8 cellular contexts compared by ENCODE assay signal in the genomic region with DNA sequence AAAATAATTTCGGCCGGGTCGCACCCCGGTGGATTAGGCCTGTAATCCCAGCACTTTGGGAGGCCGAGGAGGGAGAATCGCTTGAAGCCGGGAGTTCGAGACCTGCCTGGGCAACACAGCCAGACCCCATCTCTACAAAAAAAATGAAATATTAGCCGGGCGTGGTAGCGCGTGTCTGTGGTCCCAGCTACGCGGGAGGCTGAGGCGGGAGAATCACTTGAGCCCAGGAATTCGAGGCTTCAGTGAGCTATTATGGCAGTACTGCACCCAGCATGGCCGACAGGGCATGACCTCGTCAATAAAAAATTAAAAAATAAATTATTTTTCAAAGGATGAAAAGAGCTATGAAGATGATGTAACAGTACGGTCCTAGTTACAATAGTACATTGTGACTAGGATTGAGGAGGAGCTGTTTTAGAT. TPM values are rescaled to one million over a fixed set of nuclear protein-coding genes. Genes with fewer than 3 reads are reported as not detected.
DNase-seq lines count a peak whose midpoint lies in the region; ATAC-seq and TF ChIP-seq lines count a peak whose summit lies in the region.

No MANE protein-coding gene starts in this region.

- peaks cover 21% of the 10 kb centered on the region for H3K4me1 ChIP-seq in CD8-positive, alpha-beta T cell (ENCODE audit: insufficient read depth, low read length)
- H3K4me1 ChIP-seq in MM.1S (ENCODE audit: low read length) = no peaks in the 10 kb centered on the region

- ATAC-seq in CD8-positive, alpha-beta T cell = no peak
- ATAC-seq in HG03175 (IDR thresholded peaks at IDR 0.05; ENCODE audit: unreplicated experiment) = no peak

- H3K4me3 ChIP-seq in CD8-positive, alpha-beta T cell (ENCODE audit: low read depth, low read length) = peak overlapping the region; percentile 77
- peak overlapping the region; percentile 86 for H3K4me3 ChIP-seq in MM.1S (ENCODE audit: low read length)
- peak overlapping the region; percentile 57 to 100 (median 93) for H3K4me3 ChIP-seq in dorsolateral prefrontal cortex

- H3K9me2 ChIP-seq in MM.1S (replicated peaks; ENCODE audit: insufficient read depth, low read length) = no peaks in the 10 kb centered on the region

- no peaks in the 10 kb centered on the region for H4K20me1 ChIP-seq in MM.1S (ENCODE audit: insufficient read depth, low read length)

- H3K27me3 Mint-ChIP-seq in CD8-positive, alpha-beta T cell (ENCODE audit: low read depth) = no peaks in the 10 kb centered on the region
- no peaks in the 10 kb centered on the region for H3K27me3 Mint-ChIP-seq in neural crest cell (ENCODE audit: low read depth)

- POLR2A ChIA-PET in CD8-positive, alpha-beta T cell (lab: Charles Lee) = interaction anchor here (0.6 to 1.2 kb wide), 2 partner anchors 11 to 78 kb away, joined by 3 read pairs; a partner anchor contains a TSS

- H3K36me3 ChIP-seq in CD8-positive, alpha-beta T cell (ENCODE audit: insufficient read depth, low read length) = peaks cover 10% of the 10 kb centered on the region
- no peaks in the 10 kb centered on the region for H3K36me3 ChIP-seq in MM.1S (replicated peaks; ENCODE audit: insufficient read depth, low read length)

- peaks cover 30% of the 10 kb centered on the region for H3K79me2 ChIP-seq in MM.1S (ENCODE audit: low read length)

- H3F3A ChIP-seq in MM.1S (ENCODE audit: insufficient read depth, low read length) = no peaks in the 10 kb centered on the region

- CTCF ChIA-PET in CD8-positive, alpha-beta T cell (lab: Charles Lee) = interaction anchor here (0.7 kb wide), 1 partner anchor 53 kb away, joined by 3 read pairs; no protein-coding TSS in a partner anchor

- peaks cover 42% of the 10 kb centered on the region for H3K4me1 Mint-ChIP-seq in CD8-positive, alpha-beta T cell (ENCODE audit: low read depth)
- H3K4me1 Mint-ChIP-seq in neural crest cell = peaks cover 22% of the 10 kb centered on the region

- no peak for TF ChIP-seq CTCF in CD8-positive, alpha-beta T cell (IDR thresholded peaks at IDR 0.05)
- TF ChIP-seq CTCF in MM.1S (IDR thresholded peaks at IDR 0.05; ENCODE audit: low read length) (no peak), dorsolateral prefrontal cortex (IDR thresholded peaks at IDR 0.05 in 54 of 56, conservative IDR thresholded peaks at IDR 0.05 in 2 of 56; ENCODE audit: low read depth in 1 of 56, partially characterized antibody in 56 of 56) (no peak), neural crest cell (conservative IDR thresholded peaks at IDR 0.05) (no peak)

- peak overlapping the region; percentile 76 for H3K4me2 ChIP-seq in MM.1S (ENCODE audit: low read depth, low read length)

- peaks cover 34% of the 10 kb centered on the region for H3K36me3 Mint-ChIP-seq in CD8-positive, alpha-beta T cell
- peaks cover 3% of the 10 kb centered on the region for H3K36me3 Mint-ChIP-seq in neural crest cell (ENCODE audit: low read depth)

- no peaks in the 10 kb centered on the region for H3K27me3 ChIP-seq in CD8-positive, alpha-beta T cell (ENCODE audit: insufficient read depth, low read length)
- no peaks in the 10 kb centered on the region for H3K27me3 ChIP-seq in MM.1S (replicated peaks; ENCODE audit: insufficient read depth, low read length)
- H3K27me3 ChIP-seq in dorsolateral prefrontal cortex = no peaks in the 10 kb centered on the region

- no peak for DNase-seq in CD8-positive, alpha-beta T cell
- DNase-seq in MM.1S (no peak), dorsolateral prefrontal cortex (no peak), neural crest cell (ENCODE audit: low read depth, low spot score) (no peak), cerebellar cortex (ENCODE audit: low spot score) (no peak), NCI-H1092 (lab: John Stamatoyannopoulos, UW) (no peak), A172 (ENCODE audit: low spot score) (no peak)

- H2AFZ ChIP-seq in MM.1S (ENCODE audit: low read length) = peak overlapping the region; percentile 67; the same call in 1 of the 2 replicates

- H3K9me3 ChIP-seq in CD8-positive, alpha-beta T cell (ENCODE audit: low read length) = no peaks in the 10 kb centered on the region
- no peaks in the 10 kb centered on the region for H3K9me3 ChIP-seq in MM.1S (replicated peaks; ENCODE audit: insufficient read depth, low read length)

- peak overlapping the region; percentile 90 for H3K9ac ChIP-seq in MM.1S (ENCODE audit: low read length)

- H3K27ac Mint-ChIP-seq in CD8-positive, alpha-beta T cell = peak overlapping the region; percentile 98
- peak overlapping the region; percentile 94 for H3K27ac Mint-ChIP-seq in neural crest cell (ENCODE audit: unreplicated experiment)

- peak overlapping the region; percentile 90 for H3K27ac ChIP-seq in CD8-positive, alpha-beta T cell (ENCODE audit: low read depth, low read length)
- H3K27ac ChIP-seq in MM.1S (ENCODE audit: low read length) = peak overlapping the region; percentile 57; the same call in 1 of the 2 replicates
- H3K27ac ChIP-seq in dorsolateral prefrontal cortex = peak overlapping the region in 52 of 59 donors; percentile 4 to 93 (median 78)

- H3K4me3 Mint-ChIP-seq in CD8-positive, alpha-beta T cell = peak overlapping the region; percentile 92
- H3K4me3 Mint-ChIP-seq in neural crest cell = peak overlapping the region; percentile 99

- H3K9me3 Mint-ChIP-seq in CD8-positive, alpha-beta T cell = no peaks in the 10 kb centered on the region
- no peaks in the 10 kb centered on the region for H3K9me3 Mint-ChIP-seq in neural crest cell

- intact Hi-C loops in CD8-positive, alpha-beta T cell (cut with DNase I, micrococcal nuclease) = loop anchor here in 1 of 2 experiments (5.0 kb wide), 1 partner anchor 338 kb away; a partner anchor contains a TSS
- intact Hi-C loops in dorsolateral prefrontal cortex (cut with DNase I) = loop anchor here (1.0 to 10.0 kb wide), 4 partner anchors 50 to 338 kb away; a partner anchor contains a TSS

RNA-seq across cellular contexts. Expression of a gene that starts 0.5 kb away (rescaled TPM):
- total RNA-seq in CD8-positive, alpha-beta T cell = 10 to 100 TPM; 11.8 to 15.2 TPM
- 10 to 100 TPM; 18.5 to 41.9 (median 28.2) TPM for total RNA-seq in dorsolateral prefrontal cortex
- 33.1 and 37.0 TPM in 2 replicates for total RNA-seq in neural crest cell
- 44.0 and 56.3 TPM in 2 replicates for total RNA-seq in A172 (2014; rRNA removed; shearing (Covaris generic))

RNA-seq across cellular contexts. Expression of a gene that starts 0.7 kb away (rescaled TPM):
- 10 to 100 TPM; 35.9 to 40.0 TPM for total RNA-seq in CD8-positive, alpha-beta T cell
- total RNA-seq in dorsolateral prefrontal cortex (10 to 100 TPM; 31.4 to 56.3 (median 43.6) TPM), neural crest cell (57.8 and 63.8 TPM in 2 replicates)
- total RNA-seq in A172 (2014; rRNA removed; shearing (Covaris generic)) = 69.5 and 75.1 TPM in 2 replicates

RNA-seq across cellular contexts. Expression of a gene that starts 32.3 kb away (rescaled TPM):
- 10 to 100 TPM; 41.1 to 44.5 TPM for total RNA-seq in CD8-positive, alpha-beta T cell
- total RNA-seq in dorsolateral prefrontal cortex = 10 to 100 TPM; 14.3 to 32.8 (median 20.8) TPM
- 42.8 and 44.0 TPM in 2 replicates for total RNA-seq in neural crest cell
- total RNA-seq in A172 (2014; rRNA removed; shearing (Covaris generic)) = 25.9 and 30.5 TPM in 2 replicates

RNA-seq across cellular contexts. Expression of a gene that starts 36.8 kb away (rescaled TPM):
- total RNA-seq in CD8-positive, alpha-beta T cell = 1 to 10 TPM; 1.9 to 3.3 TPM
- total RNA-seq in dorsolateral prefrontal cortex = 10 to 100 TPM in 117 of 120 experiments, 1 to 10 TPM in 3; 9.0 to 31.0 (median 18.4) TPM
- total RNA-seq in neural crest cell = 21.0 and 23.1 TPM in 2 replicates
- total RNA-seq in A172 (2014; rRNA removed; shearing (Covaris generic)) = 22.8 and 22.9 TPM in 2 replicates

RNA-seq across cellular contexts. Expression of a gene that starts 49.8 kb away (rescaled TPM):
- 100 to 1,000 TPM; 108 to 123 TPM for total RNA-seq in CD8-positive, alpha-beta T cell
- 100 to 1,000 TPM in 53 of 120 experiments, 10 to 100 TPM in 67; 49.0 to 133 (median 97.8) TPM for total RNA-seq in dorsolateral prefrontal cortex
- total RNA-seq in neural crest cell = 161 and 182 TPM in 2 replicates
- 235 and 272 TPM in 2 replicates for total RNA-seq in A172 (2014; rRNA removed; shearing (Covaris generic))
